ENCODE assay signal across 1 cellular context in genomic region chr16:50316102-50316847, GRCh38.
TF ChIP-seq lines count a peak whose summit lies in the region.

No MANE protein-coding gene starts in this region.

TF ChIP-seq in SK-N-SH treated with all-trans-retinoic acid at 6 μM for 48 hours, 23 proteins besides CTCF, POLR2A, EP300 and RAD21 (continued from another document):
- TF ChIP-seq PATZ1 (CRISPR knock-in tag; IDR thresholded peaks at IDR 0.05; ENCODE audit: borderline replicate concordance) (no peak), ZNF8 (CRISPR knock-in tag; IDR thresholded peaks at IDR 0.05) (no peak), RARB (CRISPR knock-in tag; IDR thresholded peaks at IDR 0.05) (no peak), ZNF565 (CRISPR knock-in tag; conservative IDR thresholded peaks at IDR 0.05; ENCODE audit: low read depth) (no peak), ZNF70 (CRISPR knock-in tag; IDR thresholded peaks at IDR 0.05) (no peak)
- TF ChIP-seq, protein P1, sequence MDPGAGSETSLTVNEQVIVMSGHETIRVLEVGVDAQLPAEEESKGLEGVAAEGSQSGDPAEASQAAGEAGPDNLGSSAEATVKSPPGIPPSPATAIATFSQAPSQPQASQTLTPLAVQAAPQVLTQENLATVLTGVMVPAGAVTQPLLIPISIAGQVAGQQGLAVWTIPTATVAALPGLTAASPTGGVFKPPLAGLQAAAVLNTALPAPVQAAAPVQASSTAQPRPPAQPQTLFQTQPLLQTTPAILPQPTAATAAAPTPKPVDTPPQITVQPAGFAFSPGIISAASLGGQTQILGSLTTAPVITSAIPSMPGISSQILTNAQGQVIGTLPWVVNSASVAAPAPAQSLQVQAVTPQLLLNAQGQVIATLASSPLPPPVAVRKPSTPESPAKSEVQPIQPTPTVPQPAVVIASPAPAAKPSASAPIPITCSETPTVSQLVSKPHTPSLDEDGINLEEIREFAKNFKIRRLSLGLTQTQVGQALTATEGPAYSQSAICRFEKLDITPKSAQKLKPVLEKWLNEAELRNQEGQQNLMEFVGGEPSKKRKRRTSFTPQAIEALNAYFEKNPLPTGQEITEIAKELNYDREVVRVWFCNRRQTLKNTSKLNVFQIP (CRISPR knock-in tag; IDR thresholded peaks at IDR 0.05; ENCODE audit: borderline replicate concordance, low read depth): no peak
